29 cellular contexts compared by ENCODE assay signal in genomic region chr1:175554586-175554985, GRCh38.
"Had no signal": no experiment of that assay in that cellular context is flagged by ENCODE, and none has a peak within 500 bp of the region (broad histone marks: within the 10 kb centered on the region; RNA-seq: fewer than 3 reads in every experiment).

No MANE protein-coding gene starts in this region.

- ATAC-seq: activated CD8-positive, alpha-beta memory T cell treated with anti-CD3 and anti-CD28 coated beads, Interleukin-2, amount 10 ng/mL, durations not matched to agents 7 days and 5 days; activated naive CD8-positive, alpha-beta T cell treated with anti-CD3 and anti-CD28 coated beads, Interleukin-2, amount 50 U/mL, for 24 hours; Right ventricle myocardium inferior; SK-N-SH treated with all-trans-retinoic acid at 6 μM for 48 hours had no signal

- H3K36me3 Mint-ChIP-seq: activated CD8-positive, alpha-beta memory T cell treated with anti-CD3 and anti-CD28 coated beads, Interleukin-2, amount 10 ng/mL, durations not matched to agents 7 days and 5 days; activated naive CD4-positive, alpha-beta T cell treated with anti-CD3 and anti-CD28 coated beads, Interleukin-2, amount 10 ng/mL, durations not matched to agents 7 days and 5 days; activated naive CD8-positive, alpha-beta T cell had no signal

- H3K4me1 Mint-ChIP-seq: activated CD4-positive, alpha-beta memory T cell treated with anti-CD3 and anti-CD28 coated beads, Interleukin-2, amount 10 ng/mL, durations not matched to agents 7 days and 5 days; activated CD8-positive, alpha-beta memory T cell treated with anti-CD3 and anti-CD28 coated beads, Interleukin-2, amount 10 ng/mL, durations not matched to agents 7 days and 5 days; activated naive CD4-positive, alpha-beta T cell treated with anti-CD3 and anti-CD28 coated beads, Interleukin-2, amount 10 ng/mL, durations not matched to agents 7 days and 5 days; activated naive CD8-positive, alpha-beta T cell treated with anti-CD3 and anti-CD28 coated beads, Interleukin-2, amount 50 U/mL, for 24 hours had no signal

- H3K27me3 Mint-ChIP-seq: activated B cell treated with CpG ODN at 0.5 μM for 24 hours had no signal

- H3K27ac ChIP-seq: RWPE1, VCaP had no signal

- H3K9me3 Mint-ChIP-seq: activated B cell treated with CpG ODN at 0.5 μM for 24 hours; activated CD4-positive, alpha-beta memory T cell treated with anti-CD3 and anti-CD28 coated beads, Interleukin-2, amount 10 ng/mL, durations not matched to agents 7 days and 5 days; activated naive CD4-positive, alpha-beta T cell treated with anti-CD3 and anti-CD28 coated beads, Interleukin-2, amount 10 ng/mL, durations not matched to agents 7 days and 5 days had no signal

- H3K4me3 Mint-ChIP-seq: activated B cell treated with CpG ODN at 0.5 μM for 24 hours; activated CD4-positive, alpha-beta memory T cell treated with anti-CD3 and anti-CD28 coated beads, Interleukin-2, amount 10 ng/mL, durations not matched to agents 7 days and 5 days; activated CD8-positive, alpha-beta memory T cell treated with anti-CD3 and anti-CD28 coated beads, Interleukin-2, amount 10 ng/mL, durations not matched to agents 7 days and 5 days; activated naive CD4-positive, alpha-beta T cell treated with anti-CD3 and anti-CD28 coated beads, Interleukin-2, amount 10 ng/mL, durations not matched to agents 7 days and 5 days; activated naive CD8-positive, alpha-beta T cell; activated naive CD8-positive, alpha-beta T cell treated with anti-CD3 and anti-CD28 coated beads, Interleukin-2, amount 50 U/mL, for 24 hours had no signal

- DNase-seq: activated B cell treated with CpG ODN at 0.5 μM for 24 hours; activated CD4-positive, alpha-beta memory T cell treated with anti-CD3 and anti-CD28 coated beads, Interleukin-2, amount 10 ng/mL, durations not matched to agents 7 days and 5 days; activated CD4-positive, alpha-beta T cell treated with anti-CD3 and anti-CD28 coated beads for 4 hours; activated CD4-positive, CD25-positive, alpha-beta regulatory T cell treated with anti-CD3 and anti-CD28 coated beads, Interleukin-2, amount 50 U/mL, for 72 hours; activated CD8-positive, alpha-beta memory T cell treated with anti-CD3 and anti-CD28 coated beads for 24 hours; activated CD8-positive, alpha-beta memory T cell treated with anti-CD3 and anti-CD28 coated beads, Interleukin-2, amount 10 ng/mL, durations not matched to agents 7 days and 5 days; activated CD8-positive, alpha-beta memory T cell treated with anti-CD3 and anti-CD28 coated beads, Interleukin-2, amount 50 U/mL, for 48 hours; activated effector memory CD4-positive, alpha-beta T cell treated with Interleukin-2 at 50 U/mL for 16 hours; activated naive CD4-positive, alpha-beta T cell treated with anti-CD3 and anti-CD28 coated beads, Interleukin-2, amount 10 ng/mL, durations not matched to agents 7 days and 5 days; activated naive CD8-positive, alpha-beta T cell treated with anti-CD3 and anti-CD28 coated beads, Interleukin-2, amount 50 U/mL, for 24 hours; KG1; NCI-H1092 treated with DMSO at 0.1 percent for 48 hours; NCI-H1417; NCI-H146; NCI-H187; NCI-H2029 treated with DMSO at 0.1 percent for 48 hours; NCI-H2107; NCI-H345; NCI-H524 treated with DMSO at 0.1 percent for 48 hours; SIG-M5; SW 1271; T-helper 1 cell; T-helper 2 cell; T-helper 9 cell had no signal

- H3K27ac Mint-ChIP-seq: activated B cell treated with CpG ODN at 0.5 μM for 24 hours; activated CD4-positive, alpha-beta memory T cell treated with anti-CD3 and anti-CD28 coated beads, Interleukin-2, amount 10 ng/mL, durations not matched to agents 7 days and 5 days; activated CD8-positive, alpha-beta memory T cell treated with anti-CD3 and anti-CD28 coated beads, Interleukin-2, amount 10 ng/mL, durations not matched to agents 7 days and 5 days; activated naive CD4-positive, alpha-beta T cell treated with anti-CD3 and anti-CD28 coated beads, Interleukin-2, amount 10 ng/mL, durations not matched to agents 7 days and 5 days; activated naive CD8-positive, alpha-beta T cell; activated naive CD8-positive, alpha-beta T cell treated with anti-CD3 and anti-CD28 coated beads, Interleukin-2, amount 50 U/mL, for 24 hours had no signal
